ENCODE assay signal across 10 cellular contexts in genomic region chr6:32604434-32604877, GRCh38. TPM values are rescaled to one million over a fixed set of nuclear protein-coding genes. Genes with fewer than 3 reads are reported as not detected.
DNase-seq lines count a peak whose midpoint lies in the region; ATAC-seq and TF ChIP-seq lines count a peak whose summit lies in the region.
"Had no signal": no experiment of that assay in that cellular context is flagged by ENCODE, and none has a peak within 500 bp of the region (broad histone marks: within the 10 kb centered on the region; RNA-seq: fewer than 3 reads in every experiment).

No MANE protein-coding gene starts in this region.

- H3K9me3 Mint-ChIP-seq in activated T-helper 1 cell treated with anti-CD3 and anti-CD28 coated beads, Interleukin-12 subunit alpha, Interleukin-12 subunit beta, Interleukin-2, Interleukin-4 antibody, amounts not matched to agents 30 ng/mL and 10 ng/mL and 1 ng/mL, durations not matched to agents 14 hours and 24 hours and 36 hours, result peaks cover 7% of the 10 kb centered on the region

- no peak for TF ChIP-seq RAD21 in liver (IDR thresholded peaks at IDR 0.05)

- no peaks in the 10 kb centered on the region for H3K27me3 Mint-ChIP-seq in activated T-helper 1 cell treated with anti-CD3 and anti-CD28 coated beads, Interleukin-12 subunit alpha, Interleukin-12 subunit beta, Interleukin-2, Interleukin-4 antibody, amounts not matched to agents 30 ng/mL and 10 ng/mL and 1 ng/mL, durations not matched to agents 14 hours and 24 hours and 36 hours (ENCODE audit: insufficient read depth)

- H3K4me3 ChIP-seq in heart right ventricle (peak overlapping the region in 5 of 10 donors; percentile 5 to 33 (median 20)), right atrium auricular region (no peak overlapping the region), liver (ENCODE audit: low read depth in 1 of 3, low read length in 3 of 3) (no peak overlapping the region), aorta (ENCODE audit: low read length in 2 of 2) (no peak overlapping the region), coronary artery (no peak overlapping the region)

- 0 to 42% methylated on average over 3 of the region's 3 CpGs for WGBS in heart right ventricle, 2 donors
- WGBS in liver, result 0% methylated on average over 3 of the region's 3 CpGs
- WGBS in aorta, 2 donors, result 0% methylated on average over 3 of the region's 3 CpGs

- peak overlapping the region in 8 of 10 donors; percentile 48 to 90 (median 82) for H3K27ac ChIP-seq in heart right ventricle
- H3K27ac ChIP-seq in right atrium auricular region, result peak overlapping the region in 1 of 2 donors; percentile 51
- H3K27ac ChIP-seq in liver (ENCODE audit: low read depth in 1 of 2, low read length in 2 of 2), result peak overlapping the region; percentile 41 to 42
- H3K27ac ChIP-seq in aorta (ENCODE audit: low read depth in 1 of 2, low read length in 2 of 2), result no peak overlapping the region
- no peak overlapping the region for H3K27ac ChIP-seq in coronary artery

- H3K4me1 ChIP-seq in heart right ventricle (peaks cover 0 to 9% (median 0%) of the 10 kb centered on the region in 9 donors), right atrium auricular region (no peaks in the 10 kb centered on the region), liver (ENCODE audit: control insufficient read depth in 4 of 4, insufficient read depth in 4 of 4, low read length in 3 of 4) (no peaks in the 10 kb centered on the region), aorta (ENCODE audit: control insufficient read depth in 1 of 2, insufficient read depth in 2 of 2, low read length in 2 of 2) (no peaks in the 10 kb centered on the region)

- peak in 7 of 8 donors; percentile 60 to 91 (median 88) for ATAC-seq in heart right ventricle
- ATAC-seq in aorta (ENCODE audit: low FRiP score), result peak; percentile 66

- H3K36me3 ChIP-seq in heart right ventricle (no peaks in the 10 kb centered on the region), right atrium auricular region (no peaks in the 10 kb centered on the region), liver (ENCODE audit: control insufficient read depth in 4 of 4, insufficient read depth in 3 of 4, low read depth in 1 of 4, low read length in 3 of 4) (no peaks in the 10 kb centered on the region), aorta (ENCODE audit: control insufficient read depth in 1 of 2, insufficient read depth in 2 of 2, low read length in 1 of 2) (no peaks in the 10 kb centered on the region)

- H3K27ac Mint-ChIP-seq in activated T-helper 1 cell treated with anti-CD3 and anti-CD28 coated beads, Interleukin-12 subunit alpha, Interleukin-12 subunit beta, Interleukin-2, Interleukin-4 antibody, amounts not matched to agents 30 ng/mL and 10 ng/mL and 1 ng/mL, durations not matched to agents 14 hours and 24 hours and 36 hours, result peak overlapping the region; percentile 93

- DNase-seq in heart right ventricle (no peak), right atrium auricular region (ENCODE audit: low spot score) (no peak), aorta (no peak), mucosa of gallbladder (ENCODE audit: low spot score) (no peak), coronary artery (ENCODE audit: low spot score) (no peak)
- no peak for DNase-seq in activated T-helper 1 cell treated with anti-CD3 and anti-CD28 coated beads, Interleukin-12 subunit alpha, Interleukin-12 subunit beta, Interleukin-2, Interleukin-4 antibody, amounts not matched to agents 30 ng/mL and 10 ng/mL and 1 ng/mL, durations not matched to agents 14 hours and 24 hours and 36 hours (ENCODE audit: low spot score)
- DNase-seq in stimulated activated CD8-positive, alpha-beta memory T cell treated with anti-CD3 and anti-CD28 coated beads, Interleukin-4, amount 100 ng/mL, for 48 hours, result no peak
- DNase-seq: NCI-H2081 treated with DMSO at 0.1 percent for 48 hours, occipital lobe had no signal

- TF ChIP-seq CTCF in heart right ventricle (IDR thresholded peaks at IDR 0.05) (no peak), right atrium auricular region (IDR thresholded peaks at IDR 0.05) (no peak), liver (IDR thresholded peaks at IDR 0.05; ENCODE audit: low read depth, low read length, missing input control) (no peak), coronary artery (IDR thresholded peaks at IDR 0.05) (no peak)

- peaks cover 0 to 2% (median 0%) of the 10 kb centered on the region in 11 donors for H3K9me3 ChIP-seq in heart right ventricle
- no peaks in the 10 kb centered on the region for H3K9me3 ChIP-seq in right atrium auricular region
- H3K9me3 ChIP-seq in liver (ENCODE audit: control insufficient read depth in 4 of 4, low read length in 3 of 4), result no peaks in the 10 kb centered on the region
- H3K9me3 ChIP-seq in aorta (ENCODE audit: control insufficient read depth, low read length), result no peaks in the 10 kb centered on the region

- H3K9ac ChIP-seq in liver (ENCODE audit: low read depth in 1 of 2, low read length in 2 of 2), result no peak overlapping the region

- intact Hi-C loops in heart right ventricle (cut with DNase I), result no loop called here
- intact Hi-C loops in activated T-helper 1 cell treated with anti-CD3 and anti-CD28 coated beads, Interleukin-12 subunit alpha, Interleukin-12 subunit beta, Interleukin-2, Interleukin-4 antibody, amounts not matched to agents 30 ng/mL and 10 ng/mL and 1 ng/mL, durations not matched to agents 14 hours and 24 hours and 36 hours (cut with micrococcal nuclease), result loop anchor here (1.0 kb wide), 1 partner anchor 19 kb away; no protein-coding TSS in a partner anchor
- intact Hi-C loops in aorta (cut with DNase I), result no loop called here

- peaks cover 2% of the 10 kb centered on the region for H3K36me3 Mint-ChIP-seq in activated T-helper 1 cell treated with anti-CD3 and anti-CD28 coated beads, Interleukin-12 subunit alpha, Interleukin-12 subunit beta, Interleukin-2, Interleukin-4 antibody, amounts not matched to agents 30 ng/mL and 10 ng/mL and 1 ng/mL, durations not matched to agents 14 hours and 24 hours and 36 hours (ENCODE audit: low read depth)

- no peaks in the 10 kb centered on the region for H3K27me3 ChIP-seq in heart right ventricle
- no peaks in the 10 kb centered on the region for H3K27me3 ChIP-seq in right atrium auricular region
- no peaks in the 10 kb centered on the region for H3K27me3 ChIP-seq in liver (ENCODE audit: control insufficient read depth in 4 of 4, insufficient read depth in 4 of 4, low read length in 3 of 4)
- H3K27me3 ChIP-seq in aorta (ENCODE audit: control insufficient read depth in 1 of 2, insufficient read depth in 2 of 2, low read length in 1 of 2), result no peaks in the 10 kb centered on the region

- peak overlapping the region; percentile 43 for H3K4me3 Mint-ChIP-seq in activated T-helper 1 cell treated with anti-CD3 and anti-CD28 coated beads, Interleukin-12 subunit alpha, Interleukin-12 subunit beta, Interleukin-2, Interleukin-4 antibody, amounts not matched to agents 30 ng/mL and 10 ng/mL and 1 ng/mL, durations not matched to agents 14 hours and 24 hours and 36 hours

- peaks cover 28% of the 10 kb centered on the region for H3K4me1 Mint-ChIP-seq in activated T-helper 1 cell treated with anti-CD3 and anti-CD28 coated beads, Interleukin-12 subunit alpha, Interleukin-12 subunit beta, Interleukin-2, Interleukin-4 antibody, amounts not matched to agents 30 ng/mL and 10 ng/mL and 1 ng/mL, durations not matched to agents 14 hours and 24 hours and 36 hours (ENCODE audit: low read depth)

TF ChIP-seq in liver, 16 proteins besides CTCF, POLR2A, EP300 and RAD21 (continues in another document):
- no peak for TF ChIP-seq NR2F2 (IDR thresholded peaks at IDR 0.05)
- no peak for TF ChIP-seq SP1 (IDR thresholded peaks at IDR 0.05)
- TF ChIP-seq JUND (IDR thresholded peaks at IDR 0.05), result no peak
- no peak for TF ChIP-seq GABPA (IDR thresholded peaks at IDR 0.05 in 1 of 2, conservative IDR thresholded peaks at IDR 0.05 in 1 of 2)
- TF ChIP-seq HNF4A (conservative IDR thresholded peaks at IDR 0.05), result no peak
- no peak for TF ChIP-seq TAF1 (conservative IDR thresholded peaks at IDR 0.05)
- TF ChIP-seq RXRA (IDR thresholded peaks at IDR 0.05), result no peak
- no peak for TF ChIP-seq FOXA2 (IDR thresholded peaks at IDR 0.05)
- TF ChIP-seq YY1 (IDR thresholded peaks at IDR 0.05), result no peak
- no peak for TF ChIP-seq ATF3 (IDR thresholded peaks at IDR 0.05)
- TF ChIP-seq HNF4G (IDR thresholded peaks at IDR 0.05), result no peak
- no peak for TF ChIP-seq FOXA1 (IDR thresholded peaks at IDR 0.05)

RNA-seq across cellular contexts. Expression of gene HLA-DRB1, which starts 14.8 kb away (rescaled TPM):
- 100 to 1,000 TPM in 3 of 10 donors, 10 to 100 TPM in 7; 29.2 to 313 (median 76.4) TPM for total RNA-seq in heart right ventricle
- 10 to 100 TPM; 28.8 to 83.7 TPM for polyA plus RNA-seq in heart right ventricle
- total RNA-seq in right atrium auricular region, result 10 to 100 TPM; 24.0 to 37.6 TPM
- total RNA-seq in activated T-helper 1 cell treated with anti-CD3 and anti-CD28 coated beads, Interleukin-12 subunit alpha, Interleukin-12 subunit beta, Interleukin-2, Interleukin-4 antibody, amounts not matched to agents 30 ng/mL and 10 ng/mL and 1 ng/mL, durations not matched to agents 14 hours and 24 hours and 36 hours, result 33.1 and 33.7 TPM in 2 replicates
- total RNA-seq in liver, result 10 to 100 TPM; 37.0 to 46.1 TPM
- 10 to 100 TPM; 26.0 to 35.7 TPM for polyA plus RNA-seq in liver
- total RNA-seq in aorta, result 100 to 1,000 TPM; 142 to 157 TPM
- polyA plus RNA-seq in aorta, result 10 to 100 TPM; 18.5 to 85.1 TPM
- 174 TPM for total RNA-seq in mucosa of gallbladder

RNA-seq across cellular contexts. Expression of gene HLA-DQA1, which starts 32.8 kb away (rescaled TPM):
- total RNA-seq in heart right ventricle (100 to 1,000 TPM in 1 of 10 donors, 10 to 100 TPM in 7, 1 to 10 TPM in 2; 1.3 to 136 (median 16.2) TPM), right atrium auricular region (1 to 10 TPM in 1 of 2 donors, under 1 TPM in 1; 0.63 to 2.9 TPM), liver (10 to 100 TPM in 1 of 2 donors, 1 to 10 TPM in 1; 8.5 to 19.9 TPM), aorta (10 to 100 TPM; 27.0 to 46.2 TPM), mucosa of gallbladder (38.8 TPM)
- polyA plus RNA-seq in heart right ventricle (1 to 10 TPM; 5.9 to 9.6 TPM), liver (10 to 100 TPM in 1 of 2 donors, 1 to 10 TPM in 1; 2.1 to 10.2 TPM), aorta (10 to 100 TPM in 1 of 2 donors, 1 to 10 TPM in 1; 9.3 to 38.4 TPM)
- total RNA-seq in activated T-helper 1 cell treated with anti-CD3 and anti-CD28 coated beads, Interleukin-12 subunit alpha, Interleukin-12 subunit beta, Interleukin-2, Interleukin-4 antibody, amounts not matched to agents 30 ng/mL and 10 ng/mL and 1 ng/mL, durations not matched to agents 14 hours and 24 hours and 36 hours, result 12.5 and 13.3 TPM in 2 replicates

Comparison
In these comparisons a context has a peak if more than half of its experiments do, and no peak if none do; other contexts are left out.
1. H3K27ac ChIP-seq: peak in heart right ventricle (8 of 10) and liver (2 of 2); none in aorta (0 of 2) and coronary artery (0 of 2).